Comparison of ENCODE assay signal across 13 cellular contexts in genomic region chr2:134450114-134450513, GRCh38.
DNase-seq lines count a peak whose midpoint lies in the region; ATAC-seq, FAIRE-seq and TF ChIP-seq lines count a peak whose summit lies in the region.
"Had no signal": no experiment of that assay in that cellular context is flagged by ENCODE, and none has a peak within 500 bp of the region (broad histone marks: within the 10 kb centered on the region; RNA-seq: fewer than 3 reads in every experiment).

No MANE protein-coding gene starts in this region.

- no peaks in the 10 kb centered on the region for H3K27me3 ChIP-seq in body of pancreas
- H3K27me3 ChIP-seq in pancreas: no peaks in the 10 kb centered on the region
- H3K27me3 ChIP-seq: BE2C, SJCRH30 had no signal

- H3K36me3 Mint-ChIP-seq in activated CD8-positive, alpha-beta T cell treated with anti-CD3 and anti-CD28 coated beads for 36 hours (ENCODE audit: low read depth): peaks cover 1% of the 10 kb centered on the region
- no peaks in the 10 kb centered on the region for H3K36me3 Mint-ChIP-seq in activated CD8-positive, alpha-beta T cell treated with anti-CD3 and anti-CD28 coated beads, Interleukin-2, amount 10 ng/mL, durations not matched to agents 7 days and 5 days (ENCODE audit: low read depth)
- H3K36me3 Mint-ChIP-seq in Calu3 (ENCODE audit: insufficient read depth, unreplicated experiment): peaks cover 12% of the 10 kb centered on the region

- H3K4me3 Mint-ChIP-seq in activated CD8-positive, alpha-beta T cell treated with anti-CD3 and anti-CD28 coated beads for 36 hours: no peak overlapping the region
- no peak overlapping the region for H3K4me3 Mint-ChIP-seq in activated CD8-positive, alpha-beta T cell treated with anti-CD3 and anti-CD28 coated beads, Interleukin-2, amount 10 ng/mL, durations not matched to agents 7 days and 5 days
- H3K4me3 Mint-ChIP-seq in Calu3 (ENCODE audit: low read depth, unreplicated experiment): no peak overlapping the region
- H3K4me3 Mint-ChIP-seq: CD4-positive, CD25-positive, alpha-beta regulatory T cell had no signal

- no peak for ATAC-seq in activated CD8-positive, alpha-beta T cell treated with anti-CD3 and anti-CD28 coated beads for 36 hours
- ATAC-seq in activated CD8-positive, alpha-beta T cell treated with anti-CD3 and anti-CD28 coated beads, Interleukin-2, amount 10 ng/mL, durations not matched to agents 7 days and 5 days: no peak
- ATAC-seq in body of pancreas (no peak), pancreas (no peak), GM21360 (IDR thresholded peaks at IDR 0.05; ENCODE audit: unreplicated experiment) (no peak)

- no peaks in the 10 kb centered on the region for H3K27me3 Mint-ChIP-seq in activated CD8-positive, alpha-beta T cell treated with anti-CD3 and anti-CD28 coated beads for 36 hours
- no peaks in the 10 kb centered on the region for H3K27me3 Mint-ChIP-seq in activated CD8-positive, alpha-beta T cell treated with anti-CD3 and anti-CD28 coated beads, Interleukin-2, amount 10 ng/mL, durations not matched to agents 7 days and 5 days (ENCODE audit: low read depth)
- no peaks in the 10 kb centered on the region for H3K27me3 Mint-ChIP-seq in Calu3 (ENCODE audit: unreplicated experiment)
- H3K27me3 Mint-ChIP-seq: CD4-positive, CD25-positive, alpha-beta regulatory T cell had no signal

- H3K27ac ChIP-seq in body of pancreas (peak overlapping the region; percentile 17 to 72 (median 66)), pancreas (peak overlapping the region in 3 of 4 donors; percentile 52 to 67 (median 65))
- H3K27ac ChIP-seq: PC-9, SJCRH30 had no signal

- FAIRE-seq in pancreas (lab: Jason Lieb, UNC) (no peak), frontal cortex (lab: Jason Lieb, UNC) (no peak)

- CTCF ChIA-PET in activated CD8-positive, alpha-beta T cell treated with anti-CD3 and anti-CD28 coated beads for 36 hours (lab: Charles Lee): interaction anchor here (0.6 to 3.5 kb wide), 10 partner anchors 8 to 451 kb away, joined by 3 to 18 read pairs (median 5); no protein-coding TSS in a partner anchor
- CTCF ChIA-PET in activated CD8-positive, alpha-beta T cell treated with anti-CD3 and anti-CD28 coated beads, Interleukin-2, amount 10 ng/mL, durations not matched to agents 7 days and 5 days (lab: Charles Lee): interaction anchor here (0.5 to 3.7 kb wide), 11 partner anchors 8 to 563 kb away, joined by 3 to 19 read pairs (median 8); no protein-coding TSS in a partner anchor
- CTCF ChIA-PET in Calu3 (lab: Charles Lee): interaction anchor here (0.6 to 2.8 kb wide), 16 partner anchors 9 to 566 kb away, joined by 3 to 35 read pairs (median 8); no protein-coding TSS in a partner anchor

- no peaks in the 10 kb centered on the region for H3K36me3 ChIP-seq in body of pancreas (replicated peaks in 1 of 2; ENCODE audit: insufficient read depth in 1 of 2, low read depth in 2 of 2)
- no peaks in the 10 kb centered on the region for H3K36me3 ChIP-seq in pancreas
- H3K36me3 ChIP-seq: BE2C had no signal

- H3K4me3 ChIP-seq in body of pancreas (no peak overlapping the region), pancreas (no peak overlapping the region)
- H3K4me3 ChIP-seq: K562, PC-9, SJCRH30 had no signal

- BruUV-seq in Calu3 (replicated peaks; lab: Mats Ljungman, UMichigan): no TSS peak

- no peaks in the 10 kb centered on the region for H3K9me3 ChIP-seq in body of pancreas
- no peaks in the 10 kb centered on the region for H3K9me3 ChIP-seq in pancreas
- H3K9me3 ChIP-seq: BE2C, SJCRH30 had no signal

- WGBS in body of pancreas, 2 donors: 86 to 94% methylated on average over 8 to 9 of the region's 9 CpGs
- 96 to 97% methylated on average over 9 of the region's 9 CpGs for WGBS in pancreas, 2 donors

- no peak for TF ChIP-seq POLR2A in body of pancreas (IDR thresholded peaks at IDR 0.05)

- H3K4me1 ChIP-seq in body of pancreas (peaks cover 59% of the 10 kb centered on the region), pancreas (peaks cover 12 to 19% (median 13%) of the 10 kb centered on the region in 3 donors)
- H3K4me1 ChIP-seq: BE2C had no signal

- H3K4me1 Mint-ChIP-seq in activated CD8-positive, alpha-beta T cell treated with anti-CD3 and anti-CD28 coated beads for 36 hours (ENCODE audit: low read depth): no peaks in the 10 kb centered on the region
- H3K4me1 Mint-ChIP-seq in activated CD8-positive, alpha-beta T cell treated with anti-CD3 and anti-CD28 coated beads, Interleukin-2, amount 10 ng/mL, durations not matched to agents 7 days and 5 days (ENCODE audit: low read depth): no peaks in the 10 kb centered on the region
- peaks cover 15% of the 10 kb centered on the region for H3K4me1 Mint-ChIP-seq in Calu3 (ENCODE audit: low read depth, unreplicated experiment)

- DNase-seq in activated CD8-positive, alpha-beta T cell treated with anti-CD3 and anti-CD28 coated beads for 36 hours: no peak
- no peak for DNase-seq in activated CD8-positive, alpha-beta T cell treated with anti-CD3 and anti-CD28 coated beads, Interleukin-2, amount 10 ng/mL, durations not matched to agents 7 days and 5 days
- DNase-seq in Calu3 (no peak), body of pancreas (peak in 1 of 4 donors; percentile 1), pancreas (no peak), AG20443 (ENCODE audit: low spot score) (no peak), frontal cortex (ENCODE audit: low spot score in 2 of 2) (no peak)

- POLR2A ChIA-PET in activated CD8-positive, alpha-beta T cell treated with anti-CD3 and anti-CD28 coated beads for 36 hours (lab: Charles Lee): interaction anchor here (0.6 kb wide), 1 partner anchor 10 kb away, joined by 3 read pairs; no protein-coding TSS in a partner anchor
- POLR2A ChIA-PET in activated CD8-positive, alpha-beta T cell treated with anti-CD3 and anti-CD28 coated beads, Interleukin-2, amount 10 ng/mL, durations not matched to agents 7 days and 5 days (lab: Charles Lee): interaction anchor here (1.0 kb wide), 1 partner anchor 330 kb away, joined by 3 read pairs; no protein-coding TSS in a partner anchor

- intact Hi-C loops in activated CD8-positive, alpha-beta T cell treated with anti-CD3 and anti-CD28 coated beads for 36 hours (cut with micrococcal nuclease): loop anchor here (5.0 kb wide), 1 partner anchor 447 kb away; no protein-coding TSS in a partner anchor
- intact Hi-C loops in Calu3 (cut with micrococcal nuclease; ENCODE audit: unreplicated experiment): loop anchor here (1.0 to 5.0 kb wide), 3 partner anchors 37 to 332 kb away; no protein-coding TSS in a partner anchor
- intact Hi-C loops in body of pancreas (cut with DNase I): loop anchor here (10.0 kb wide), 1 partner anchor 455 kb away; no protein-coding TSS in a partner anchor
- intact Hi-C loops in pancreas (cut with DNase I): loop anchor here in 2 of 3 donors (5.0 to 10.0 kb wide), 2 partner anchors 73 to 75 kb away; no protein-coding TSS in a partner anchor

- H3K9me3 Mint-ChIP-seq in activated CD8-positive, alpha-beta T cell treated with anti-CD3 and anti-CD28 coated beads for 36 hours: no peaks in the 10 kb centered on the region
- H3K9me3 Mint-ChIP-seq in activated CD8-positive, alpha-beta T cell treated with anti-CD3 and anti-CD28 coated beads, Interleukin-2, amount 10 ng/mL, durations not matched to agents 7 days and 5 days (ENCODE audit: insufficient read depth): no peaks in the 10 kb centered on the region
- H3K9me3 Mint-ChIP-seq in Calu3 (ENCODE audit: low read depth, unreplicated experiment): no peaks in the 10 kb centered on the region

- TF ChIP-seq CTCF in activated CD8-positive, alpha-beta T cell treated with anti-CD3 and anti-CD28 coated beads for 36 hours (IDR thresholded peaks at IDR 0.05): no peak
- TF ChIP-seq CTCF in Calu3 (IDR thresholded peaks at IDR 0.05; ENCODE audit: unreplicated experiment) (no peak), body of pancreas (IDR thresholded peaks at IDR 0.05) (no peak), pancreas (IDR thresholded peaks at IDR 0.05) (no peak)

- H3K27ac Mint-ChIP-seq in activated CD8-positive, alpha-beta T cell treated with anti-CD3 and anti-CD28 coated beads for 36 hours: peak overlapping the region; percentile 40
- H3K27ac Mint-ChIP-seq in activated CD8-positive, alpha-beta T cell treated with anti-CD3 and anti-CD28 coated beads, Interleukin-2, amount 10 ng/mL, durations not matched to agents 7 days and 5 days: no peak overlapping the region
- peak overlapping the region; percentile 13 for H3K27ac Mint-ChIP-seq in Calu3 (ENCODE audit: unreplicated experiment)
